13 cellular contexts compared by ENCODE assay signal in genomic region chr2:193482557-193482956, GRCh38.
A peak's percentile ranks its signal among the peaks of the same experiment; 100 is the strongest.
DNase-seq lines count a peak whose midpoint lies in the region; ATAC-seq and TF ChIP-seq lines count a peak whose summit lies in the region.
"Had no signal": no experiment of that assay in that cellular context is flagged by ENCODE, and none has a peak within 500 bp of the region (broad histone marks: within the 10 kb centered on the region; RNA-seq: fewer than 3 reads in every experiment).

No MANE protein-coding gene starts in this region.

- H3K4me1 Mint-ChIP-seq in CD4-positive, alpha-beta memory T cell, result peaks cover 0 to 3% (median 1%) of the 10 kb centered on the region in 4 donors
- no peaks in the 10 kb centered on the region for H3K4me1 Mint-ChIP-seq in natural killer cell

- POLR2A ChIA-PET in CD4-positive, alpha-beta memory T cell (lab: Charles Lee; ENCODE audit: partially characterized antibody), result no interaction called here

- intact Hi-C loops in CD4-positive, alpha-beta memory T cell (cut with micrococcal nuclease), result no loop called here
- intact Hi-C loops in natural killer cell (cut with micrococcal nuclease), result no loop called here

- H3K36me3 ChIP-seq in CD4-positive, alpha-beta memory T cell (ENCODE audit: insufficient read depth, low read length), result no peaks in the 10 kb centered on the region
- H3K36me3 ChIP-seq: heart right ventricle had no signal

- peaks cover 0 to 7% (median 0%) of the 10 kb centered on the region in 8 donors for H3K9me3 Mint-ChIP-seq in CD4-positive, alpha-beta memory T cell
- peaks cover 6 to 10% of the 10 kb centered on the region in 2 donors for H3K9me3 Mint-ChIP-seq in natural killer cell

- H3K27me3 ChIP-seq in CD4-positive, alpha-beta memory T cell (ENCODE audit: insufficient read depth, low read length), result no peaks in the 10 kb centered on the region
- H3K27me3 ChIP-seq: heart right ventricle had no signal

- no peak overlapping the region for H3K27ac ChIP-seq in CD4-positive, alpha-beta memory T cell (ENCODE audit: low read depth, low read length)
- H3K27ac ChIP-seq in substantia nigra (ENCODE audit: low read depth, low read length, poor library complexity, severe bottlenecking), result no peak overlapping the region
- H3K27ac ChIP-seq: heart right ventricle, HL-60 had no signal

- no peaks in the 10 kb centered on the region for H3K9me3 ChIP-seq in CD4-positive, alpha-beta memory T cell (ENCODE audit: control insufficient read depth in 1 of 2, low read length in 2 of 2)
- H3K9me3 ChIP-seq: heart right ventricle had no signal

- no peak overlapping the region for H3K4me3 ChIP-seq in CD4-positive, alpha-beta memory T cell (ENCODE audit: low read length in 2 of 2)
- H3K4me3 ChIP-seq: heart right ventricle had no signal

- no peaks in the 10 kb centered on the region for H3K27me3 Mint-ChIP-seq in CD4-positive, alpha-beta memory T cell
- no peaks in the 10 kb centered on the region for H3K27me3 Mint-ChIP-seq in natural killer cell (ENCODE audit: low read depth in 2 of 2)

- TF ChIP-seq CTCF in natural killer cell (IDR thresholded peaks at IDR 0.05), result no peak

- H3K4me1 ChIP-seq in CD4-positive, alpha-beta memory T cell (ENCODE audit: insufficient read depth, low read length), result no peaks in the 10 kb centered on the region
- H3K4me1 ChIP-seq: heart right ventricle had no signal

- peak overlapping the region in 7 of 8 donors; percentile 4 to 72 (median 54) for H3K4me3 Mint-ChIP-seq in CD4-positive, alpha-beta memory T cell
- no peak overlapping the region for H3K4me3 Mint-ChIP-seq in natural killer cell

- ATAC-seq in GM19023 (IDR thresholded peaks at IDR 0.05; ENCODE audit: unreplicated experiment) (peak; percentile 73), HG02571 (IDR thresholded peaks at IDR 0.05; ENCODE audit: unreplicated experiment) (peak; percentile 98), HG03439 (IDR thresholded peaks at IDR 0.05; ENCODE audit: unreplicated experiment) (peak; percentile 93), natural killer cell (no peak)
- ATAC-seq: heart right ventricle, Right ventricle myocardium inferior had no signal

- no peak for DNase-seq in CD4-positive, alpha-beta memory T cell
- DNase-seq in RPMI8226 (no peak), substantia nigra (lab: John Stamatoyannopoulos, UW) (no peak), natural killer cell (no peak), DMS79 treated with DMSO at 0.1 percent for 48 hours (lab: John Stamatoyannopoulos, UW) (no peak)
- DNase-seq: heart right ventricle, mesenchymal stem cell, NCI-H1694 had no signal

- no peaks in the 10 kb centered on the region for H3K36me3 Mint-ChIP-seq in CD4-positive, alpha-beta memory T cell
- H3K36me3 Mint-ChIP-seq in natural killer cell, result no peaks in the 10 kb centered on the region

- CTCF ChIA-PET in CD4-positive, alpha-beta memory T cell (lab: Charles Lee; ENCODE audit: partially characterized antibody), result no interaction called here

- H3K27ac Mint-ChIP-seq in CD4-positive, alpha-beta memory T cell, result peak overlapping the region in 1 of 7 donors; percentile 29
- no peak overlapping the region for H3K27ac Mint-ChIP-seq in natural killer cell

Comparison
In these comparisons a context has a peak if more than half of its experiments do, and no peak if none do; other contexts are left out.
1. ATAC-seq: peak in GM19023 (single experiment), HG02571 (single experiment) and HG03439 (single experiment); none in natural killer cell (0 of 3).